ENCODE assay signal across 28 cellular contexts in the genomic region with DNA sequence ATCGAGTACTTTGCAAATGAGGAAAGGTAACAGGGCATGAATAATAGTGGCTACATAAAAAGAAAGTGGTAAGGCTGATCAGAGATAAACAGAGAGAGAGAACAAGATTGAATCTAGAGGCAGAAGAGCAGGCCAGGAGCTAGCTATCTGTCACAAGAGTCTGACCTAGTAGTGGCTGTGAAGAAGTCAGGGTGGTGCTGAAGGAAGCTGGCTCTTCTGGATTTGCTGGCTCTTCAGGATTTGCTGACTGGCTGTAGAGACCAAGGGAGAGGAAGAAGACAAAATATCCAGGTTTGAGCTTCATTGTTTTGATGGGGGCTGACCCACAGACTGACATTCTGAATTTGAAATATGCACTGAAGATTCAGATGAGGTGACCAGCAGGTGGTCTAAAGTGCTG.
"Had no signal": no experiment of that assay in that cellular context is flagged by ENCODE, and none has a peak within 500 bp of the region (broad histone marks: within the 10 kb centered on the region; RNA-seq: fewer than 3 reads in every experiment).

No MANE protein-coding gene starts in this region.

- H3K4me1 ChIP-seq: esophagus squamous epithelium had no signal

- H3K4me3 ChIP-seq: coronary artery, dorsolateral prefrontal cortex, esophagus squamous epithelium, gastroesophageal sphincter had no signal

- H3K27me3 ChIP-seq: brain microvascular endothelial cell, dorsolateral prefrontal cortex, esophagus squamous epithelium, gastroesophageal sphincter had no signal

- H3K9me3 ChIP-seq: esophagus squamous epithelium, gastroesophageal sphincter had no signal

- DNase-seq: activated B cell treated with CpG ODN at 0.5 μM for 24 hours; activated CD4-positive, alpha-beta T cell treated with anti-CD3 and anti-CD28 coated beads for 48 hours; activated CD4-positive, alpha-beta T cell treated with anti-CD3 and anti-CD28 coated beads, Interleukin-2, amount 50 U/mL, for 1 hour; activated CD4-positive, alpha-beta T cell treated with anti-CD3 and anti-CD28 coated beads, Interleukin-2, amount 50 U/mL, for 48 hours; activated CD8-positive, alpha-beta memory T cell treated with anti-CD3 and anti-CD28 coated beads for 24 hours; activated CD8-positive, alpha-beta T cell treated with anti-CD3 and anti-CD28 coated beads for 36 hours; activated effector memory CD4-positive, alpha-beta T cell treated with Interleukin-2 at 50 U/mL for 16 hours; activated gamma-delta T cell treated with Interleukin-2 at 50 U/mL for 16 hours; activated naive CD4-positive, alpha-beta T cell treated with anti-CD3 and anti-CD28 coated beads, Interleukin-2, amount 50 U/mL, for 16 hours; activated naive CD4-positive, alpha-beta T cell treated with Interleukin-2 at 50 U/mL for 16 hours; activated T-cell treated with anti-CD3 and anti-CD28 coated beads, Interleukin-2, amount 50 U/mL, for 4 hours; amniotic stem cell; brain microvascular endothelial cell; dorsolateral prefrontal cortex; effector memory CD4-positive, alpha-beta T cell; endodermal cell; erythroblast; esophagus squamous epithelium; foreskin melanocyte; head of caudate nucleus; T-helper 1 cell; T-helper 17 cell; T1000; WERI-Rb-1 had no signal

- ATAC-seq: activated CD4-positive, CD25-positive, alpha-beta regulatory T cell treated with anti-CD3 and anti-CD28 coated beads, Interleukin-2, amount 50 U/mL, for 24 hours; activated CD8-positive, alpha-beta T cell treated with anti-CD3 and anti-CD28 coated beads for 36 hours; activated T-cell treated with anti-CD3 and anti-CD28 coated beads, Interleukin-2, amount 50 U/mL, for 4 hours; activated T-helper 17 cell treated with anti-CD3 and anti-CD28 coated beads, Interleukin-2, amount 50 U/mL, for 72 hours; gastroesophageal sphincter; T-helper 17 cell had no signal

- H3K27ac ChIP-seq: brain microvascular endothelial cell, coronary artery, dorsolateral prefrontal cortex, esophagus squamous epithelium, gastroesophageal sphincter, WERI-Rb-1 had no signal

- H3K36me3 ChIP-seq: brain microvascular endothelial cell, esophagus squamous epithelium, gastroesophageal sphincter, WERI-Rb-1 had no signal
